ENCODE assay signal across 12 cellular contexts in genomic region chr6:160282444-160282843, GRCh38. TPM values are rescaled to one million over a fixed set of nuclear protein-coding genes. Genes with fewer than 3 reads are reported as not detected.
"Had no signal": no experiment of that assay in that cellular context is flagged by ENCODE, and none has a peak within 500 bp of the region (broad histone marks: within the 10 kb centered on the region; RNA-seq: fewer than 3 reads in every experiment).

No MANE protein-coding gene starts in this region.

- H2AFZ ChIP-seq: GM23248, GM23338 had no signal

- H3K36me3 ChIP-seq: HAP-1 had no signal

- H3K4me1 ChIP-seq: HAP-1 had no signal

- DNase-seq: GM23248, GOT3, H7, H9, HCEC 1CT, HFFc6 had no signal

- FAIRE-seq: H1, H54 had no signal

- ATAC-seq: GM23338, HCT116 had no signal

- H3K4me3 ChIP-seq: GM23248, GM23338, HAP-1 had no signal

- H3K4me2 ChIP-seq: GM23338 had no signal

- H3K9me3 ChIP-seq: HAP-1 had no signal

- H3K9ac ChIP-seq: GM23248 had no signal

- H3K27ac ChIP-seq: GM23248 had no signal

RNA-seq across cellular contexts. Expression of gene SLC22A2, which starts 23.8 kb away (rescaled TPM):
- total RNA-seq: GM23248, H4, HFFc6 had no signal
- polyA plus RNA-seq: GM23248 had no signal
